11 cellular contexts compared by ENCODE assay signal in the genomic region with DNA sequence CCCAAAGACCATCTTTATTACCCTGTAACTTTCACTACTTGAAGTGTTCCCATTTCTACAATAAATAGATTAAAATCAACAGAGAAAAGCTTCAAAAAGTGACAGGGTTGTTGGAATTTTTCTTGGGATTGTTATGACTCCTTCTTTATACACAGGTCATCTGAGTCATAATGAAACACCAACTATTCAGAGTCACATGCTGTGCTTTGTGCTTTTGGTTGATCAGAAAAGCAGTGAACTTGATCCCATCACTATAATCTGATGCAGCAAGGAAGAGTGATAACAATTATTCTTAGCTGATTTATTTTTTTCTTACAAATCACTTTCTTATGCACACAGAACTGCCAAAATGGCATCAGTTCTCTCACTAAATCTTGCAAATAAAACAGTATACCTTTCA.
A peak's percentile ranks its signal among the peaks of the same experiment; 100 is the strongest.
DNase-seq lines count a peak whose midpoint lies in the region; ATAC-seq and TF ChIP-seq lines count a peak whose summit lies in the region.
"Had no signal": no experiment of that assay in that cellular context is flagged by ENCODE, and none has a peak within 500 bp of the region (broad histone marks: within the 10 kb centered on the region; RNA-seq: fewer than 3 reads in every experiment).

No MANE protein-coding gene starts in this region.

- H2AK9ac ChIP-seq in IMR-90 (replicated peaks; ENCODE audit: low read depth, low read length, poor library complexity), result no peak overlapping the region

- no peak overlapping the region for H3K9ac ChIP-seq in IMR-90 (ENCODE audit: low read depth, low read length)
- no peak overlapping the region for H3K9ac ChIP-seq in mammary epithelial cell (ENCODE audit: insufficient read depth, low read length)

- no peak overlapping the region for H2BK5ac ChIP-seq in IMR-90 (ENCODE audit: low read depth, low read length, poor library complexity, severe bottlenecking)

- no peak overlapping the region for H3K27ac Mint-ChIP-seq in immature natural killer cell
- H3K27ac Mint-ChIP-seq: naive thymus-derived CD4-positive, alpha-beta T cell had no signal

- POLR2A ChIA-PET in IMR-90 (lab: Charles Lee; ENCODE audit: unreplicated experiment), result no interaction called here

- H3K9me1 ChIP-seq in IMR-90 (ENCODE audit: insufficient read depth, low read length), result 0 out of 2 replicates have a peak, but pooled peaks cover 2% of the 10 kb centered on the region

- H3K4me2 ChIP-seq in IMR-90 (ENCODE audit: low read depth, low read length), result peak overlapping the region; percentile 77
- peak overlapping the region; percentile 29 for H3K4me2 ChIP-seq in mammary epithelial cell (ENCODE audit: insufficient read depth, low read depth, low read length)

- ATAC-seq in IMR-90 (ENCODE audit: low read depth), result peak; percentile 83
- ATAC-seq: naive thymus-derived CD4-positive, alpha-beta T cell had no signal

- dilution Hi-C loops in IMR-90 (cut with HindIII; ENCODE audit: low sequenced_read_pairs, unreplicated experiment), result no loop called here
- dilution Hi-C loops in mammary epithelial cell (cut with HindIII; ENCODE audit: low sequenced_read_pairs), result no loop called here

- 0 out of 2 replicates have a peak overlapping the region, but pooled peaks have one; percentile 5 for H3K14ac ChIP-seq in IMR-90 (replicated peaks; ENCODE audit: low read depth, low read length)

- H4K20me1 ChIP-seq in IMR-90 (ENCODE audit: insufficient read depth, low read length), result no peaks in the 10 kb centered on the region
- no peaks in the 10 kb centered on the region for H4K20me1 ChIP-seq in mammary epithelial cell (ENCODE audit: insufficient read depth, low read length)

- H3K27me3 Mint-ChIP-seq in immature natural killer cell (ENCODE audit: low read depth in 3 of 3), result no peaks in the 10 kb centered on the region
- H3K27me3 Mint-ChIP-seq: naive thymus-derived CD4-positive, alpha-beta T cell had no signal

- H3K27ac ChIP-seq in ACC112 (ENCODE audit: low read depth, low read length) (peak overlapping the region; percentile 75), IMR-90 (ENCODE audit: insufficient read depth, low read length) (peak overlapping the region; percentile 49; the same call in 1 of the 2 replicates), mammary epithelial cell (ENCODE audit: insufficient read depth, low read depth, low read length) (peak overlapping the region; percentile 46)
- H3K27ac ChIP-seq: SJCRH30 had no signal

- H3K9me3 Mint-ChIP-seq in immature natural killer cell, result no peaks in the 10 kb centered on the region
- H3K9me3 Mint-ChIP-seq: naive thymus-derived CD4-positive, alpha-beta T cell had no signal

- peak overlapping the region; percentile 39; the same call in 1 of the 2 replicates for H2BK120ac ChIP-seq in IMR-90 (ENCODE audit: low read depth, low read length)

- peak overlapping the region; percentile 70; the same call in 1 of the 2 replicates for H3K18ac ChIP-seq in IMR-90 (ENCODE audit: low read depth, low read length)

- no peaks in the 10 kb centered on the region for H3K36me3 ChIP-seq in ACC112 (ENCODE audit: insufficient read depth, low read length)
- H3K36me3 ChIP-seq in IMR-90 (ENCODE audit: control insufficient read depth, insufficient read depth, low read length), result no peaks in the 10 kb centered on the region
- no peaks in the 10 kb centered on the region for H3K36me3 ChIP-seq in mammary epithelial cell (ENCODE audit: insufficient read depth, low read length)
- H3K36me3 ChIP-seq: SJCRH30 had no signal

- no peak overlapping the region for H2BK15ac ChIP-seq in IMR-90 (ENCODE audit: low read depth, low read length)

- TF ChIP-seq CTCF in IMR-90 (conservative IDR thresholded peaks at IDR 0.05; ENCODE audit: low read depth, low read length), result no peak
- no peak for TF ChIP-seq CTCF in mammary epithelial cell (conservative IDR thresholded peaks at IDR 0.05 in 1 of 2, IDR thresholded peaks at IDR 0.05 in 1 of 2; ENCODE audit: extremely low read depth in 1 of 2, insufficient read depth in 1 of 2, low read depth in 1 of 2, low read length in 2 of 2)
- TF ChIP-seq CTCF in GM20000 (IDR thresholded peaks at IDR 0.05; ENCODE audit: extremely low read depth, missing control alignments), result no peak

- H2AFZ ChIP-seq in ACC112 (ENCODE audit: low read length, unreplicated experiment) (peak overlapping the region; percentile 11), IMR-90 (replicated peaks; ENCODE audit: low read length, poor library complexity) (no peak overlapping the region), mammary epithelial cell (ENCODE audit: low read depth, low read length) (no peak overlapping the region)

- TF ChIP-seq POLR2A in IMR-90 (IDR thresholded peaks at IDR 0.05; ENCODE audit: low read depth, low read length), result no peak

- intact Hi-C loops in IMR-90 (cut with micrococcal nuclease), result no loop called here
- intact Hi-C loops in mammary epithelial cell (cut with micrococcal nuclease), result loop anchor here (10.0 kb wide), 1 partner anchor 180 kb away; no protein-coding TSS in a partner anchor

- peak overlapping the region; percentile 11; the same call in 1 of the 2 replicates for H2BK20ac ChIP-seq in IMR-90 (ENCODE audit: low read depth, low read length)

- H3K4me3 ChIP-seq in ACC112 (ENCODE audit: low read depth, low read length), result peak overlapping the region; percentile 18
- no peak overlapping the region for H3K4me3 ChIP-seq in IMR-90 (ENCODE audit: insufficient read depth, low read depth, low read length)
- H3K4me3 ChIP-seq in mammary epithelial cell (replicated peaks in 1 of 3; ENCODE audit: insufficient read depth in 1 of 3, low read depth in 2 of 3, low read length in 3 of 3), result no peak overlapping the region
- H3K4me3 ChIP-seq: SJCRH30 had no signal

- peak overlapping the region; percentile 18; the same call in 1 of the 2 replicates for H4K91ac ChIP-seq in IMR-90 (ENCODE audit: insufficient read depth, low read depth, low read length)

- H3K79me1 ChIP-seq in IMR-90 (ENCODE audit: low read depth in 1 of 2, low read length in 2 of 2), result no peaks in the 10 kb centered on the region

- no peak for TF ChIP-seq RAD21 in IMR-90 (IDR thresholded peaks at IDR 0.05; ENCODE audit: low read length)

- H3K4me1 Mint-ChIP-seq in immature natural killer cell, result no peaks in the 10 kb centered on the region

- peak overlapping the region; percentile 49; the same call in 1 of the 2 replicates for H4K5ac ChIP-seq in IMR-90 (ENCODE audit: low read depth, low read length)

- no peak overlapping the region for H3K4me3 Mint-ChIP-seq in immature natural killer cell
- H3K4me3 Mint-ChIP-seq: naive thymus-derived CD4-positive, alpha-beta T cell had no signal

- no peaks in the 10 kb centered on the region for H3K79me2 ChIP-seq in ACC112 (ENCODE audit: control insufficient read depth, insufficient read depth, low read length, unreplicated experiment)
- H3K79me2 ChIP-seq in mammary epithelial cell (ENCODE audit: insufficient read depth, low read length), result no peaks in the 10 kb centered on the region

- H4K8ac ChIP-seq in IMR-90 (ENCODE audit: low read depth in 2 of 2, low read length in 2 of 2), result peak overlapping the region in 1 of 2 experiments; percentile 53; a peak in 2 of 4 replicates

- H3K27me3 ChIP-seq in ACC112 (ENCODE audit: insufficient read depth, low read length), result no peaks in the 10 kb centered on the region
- no peaks in the 10 kb centered on the region for H3K27me3 ChIP-seq in IMR-90 (ENCODE audit: control insufficient read depth, insufficient read depth, low read length)
- H3K27me3 ChIP-seq in mammary epithelial cell (ENCODE audit: insufficient read depth, low read length), result no peaks in the 10 kb centered on the region
- H3K27me3 ChIP-seq: SJCRH30 had no signal

- H3K23ac ChIP-seq in IMR-90 (ENCODE audit: low read depth, low read length), result no peak overlapping the region

- H2AK5ac ChIP-seq in IMR-90 (ENCODE audit: low read depth, low read length), result 0 out of 2 replicates have a peak overlapping the region, but pooled peaks have one; percentile 55

- peak; percentile 85 for DNase-seq in IMR-90
- DNase-seq in mammary epithelial cell, result peak; percentile 81
- DNase-seq in iris pigment epithelial cell (ENCODE audit: low read depth), result peak; percentile 81
- DNase-seq in activated T-cell treated with anti-CD3 and anti-CD28 coated beads for 4 hours, result no peak
- no peak for DNase-seq in activated CD4-positive, alpha-beta T cell treated with anti-CD3 and anti-CD28 coated beads, Interleukin-2, amount 50 U/mL, for 1 hour
- no peak for DNase-seq in GM20000 (ENCODE audit: low spot score)
- no peak for DNase-seq in immature natural killer cell
- DNase-seq: naive thymus-derived CD4-positive, alpha-beta T cell; SJCRH30; stimulated activated naive CD4-positive, alpha-beta T cell had no signal

- H3K4ac ChIP-seq in IMR-90 (ENCODE audit: low read depth, low read length), result 0 out of 2 replicates have a peak overlapping the region, but pooled peaks have one; percentile 37

- in situ Hi-C loops in IMR-90 (cut with MboI; ENCODE audit: low sequenced_read_pairs), result no loop called here
- in situ Hi-C loops in mammary epithelial cell (cut with MboI; ENCODE audit: low sequenced_read_pairs in 2 of 2), result no loop called here

- BruUV-seq in IMR-90 (replicated peaks; lab: Mats Ljungman, UMichigan) (no TSS peak), mammary epithelial cell (replicated peaks; lab: Mats Ljungman, UMichigan) (no TSS peak)

- H3K9me3 ChIP-seq in IMR-90 (ENCODE audit: control insufficient read depth, insufficient read depth, low read length) (no peaks in the 10 kb centered on the region), mammary epithelial cell (replicated peaks; ENCODE audit: insufficient read depth, low read length) (no peaks in the 10 kb centered on the region)
- H3K9me3 ChIP-seq: SJCRH30 had no signal

- H3K56ac ChIP-seq in IMR-90 (ENCODE audit: extremely low read depth, insufficient read depth, low read length), result no peak overlapping the region

- H3K4me1 ChIP-seq in ACC112 (ENCODE audit: control insufficient read depth, insufficient read depth, low read length, unreplicated experiment), result peaks cover 43% of the 10 kb centered on the region
- H3K4me1 ChIP-seq in IMR-90 (ENCODE audit: control insufficient read depth, insufficient read depth, low read length), result peaks cover 7% of the 10 kb centered on the region
- peaks cover 26% of the 10 kb centered on the region for H3K4me1 ChIP-seq in mammary epithelial cell (ENCODE audit: insufficient read depth, low read length)
- H3K4me1 ChIP-seq: SJCRH30 had no signal

- peaks cover 0 to 12% (median 7%) of the 10 kb centered on the region in 3 donors for H3K36me3 Mint-ChIP-seq in immature natural killer cell

- CTCF ChIA-PET in IMR-90 (lab: Yijun Ruan, JAX) (no interaction called here), mammary epithelial cell (lab: Charles Lee; ENCODE audit: low non-redundant PET) (no interaction called here)

TF ChIP-seq in IMR-90, 13 proteins besides CTCF, POLR2A, EP300 and RAD21 (continues in another document):
- TF ChIP-seq BHLHE40 (IDR thresholded peaks at IDR 0.05; ENCODE audit: low read depth, low read length) (peak; percentile 85), MAZ (IDR thresholded peaks at IDR 0.05; ENCODE audit: borderline replicate concordance, low read depth, low read length) (no peak), NFE2L2 (IDR thresholded peaks at IDR 0.05; ENCODE audit: low read depth, low read length) (no peak)

Comparison
In these comparisons a context has a peak if more than half of its experiments do, and no peak if none do; other contexts are left out.
1. DNase-seq: peak in IMR-90 (single experiment), mammary epithelial cell (single experiment) and iris pigment epithelial cell (single experiment); none in activated T-cell treated with anti-CD3 and anti-CD28 coated beads for 4 hours (single experiment), activated CD4-positive, alpha-beta T cell treated with anti-CD3 and anti-CD28 coated beads, Interleukin-2, amount 50 U/mL, for 1 hour (single experiment), GM20000 (single experiment) and immature natural killer cell (0 of 3).
2. Peak in every context shown above with its lines, with median percentiles within 50 percentile points of each other: H3K27ac ChIP-seq.